Comparison of ENCODE assay signal across 18 cellular contexts in genomic region chr17:78607061-78607460, GRCh38. TPM values are rescaled to one million over a fixed set of nuclear protein-coding genes. Genes with fewer than 3 reads are reported as not detected.
DNase-seq lines count a peak whose midpoint lies in the region; ATAC-seq, FAIRE-seq and TF ChIP-seq lines count a peak whose summit lies in the region.
"Had no signal": no experiment of that assay in that cellular context is flagged by ENCODE, and none has a peak within 500 bp of the region (broad histone marks: within the 10 kb centered on the region; RNA-seq: fewer than 3 reads in every experiment).

No MANE protein-coding gene starts in this region.

- H2AK5ac ChIP-seq in neuronal stem cell (ENCODE audit: low read depth, low read length) = no peak overlapping the region

- no peaks in the 10 kb centered on the region for H3K79me1 ChIP-seq in neuronal stem cell (ENCODE audit: low read depth, low read length)

- no peaks in the 10 kb centered on the region for H3K9me2 ChIP-seq in PC-3 (replicated peaks; ENCODE audit: low read length)

- FAIRE-seq in astrocyte (lab: Jason Lieb, UNC) = no peak
- FAIRE-seq: GM19239, K562 had no signal

- H2AFZ ChIP-seq in astrocyte (ENCODE audit: low read depth, low read length) (peak overlapping the region; percentile 38), neuronal stem cell (ENCODE audit: low read length) (no peak overlapping the region), PC-3 (ENCODE audit: low read length) (no peak overlapping the region)

- POLR2A ChIA-PET in PC-3 (lab: Charles Lee; ENCODE audit: unreplicated experiment) = no interaction called here

- no peaks in the 10 kb centered on the region for H3K4me1 Mint-ChIP-seq in activated naive CD4-positive, alpha-beta T cell treated with anti-CD3 and anti-CD28 coated beads, Interleukin-2, amount 50 U/mL, for 24 hours
- peaks cover 5% of the 10 kb centered on the region for H3K4me1 Mint-ChIP-seq in astrocyte (ENCODE audit: low read depth, unreplicated experiment)
- H3K4me1 Mint-ChIP-seq: CD4-positive, alpha-beta memory T cell had no signal

- CTCF ChIA-PET in PC-3 (lab: Charles Lee) = no interaction called here

- TF ChIP-seq CTCF in astrocyte (IDR thresholded peaks at IDR 0.05; ENCODE audit: insufficient read depth, low read depth, low read length) (no peak), PC-3 (conservative IDR thresholded peaks at IDR 0.05; ENCODE audit: low read depth, low read length) (no peak)

- H3K27ac ChIP-seq in astrocyte (ENCODE audit: low read depth, low read length) = no peak overlapping the region
- H3K27ac ChIP-seq in neuronal stem cell (replicated peaks; ENCODE audit: low read length) = peak overlapping the region; percentile 8
- no peak overlapping the region for H3K27ac ChIP-seq in PC-3 (ENCODE audit: low read length)
- H3K27ac ChIP-seq: 22Rv1, HL-60 had no signal

- H3K79me2 ChIP-seq in astrocyte (ENCODE audit: insufficient read depth, low read length) (no peaks in the 10 kb centered on the region), PC-3 (ENCODE audit: low read length) (no peaks in the 10 kb centered on the region)

- no peak overlapping the region for H3K14ac ChIP-seq in neuronal stem cell (ENCODE audit: low read length)

- H3K36me3 ChIP-seq in astrocyte (ENCODE audit: insufficient read depth, low read length) (no peaks in the 10 kb centered on the region), neuronal stem cell (replicated peaks in 1 of 2; ENCODE audit: control insufficient read depth in 2 of 2, insufficient read depth in 2 of 2, low read length in 2 of 2) (no peaks in the 10 kb centered on the region), PC-3 (ENCODE audit: low read depth, low read length) (no peaks in the 10 kb centered on the region)
- H3K36me3 ChIP-seq: BLaER1 treated with 17β-estradiol and CSF1 and Interleukin-3, amounts not matched to agents 10 nM and 100 nM had no signal

- DNase-seq in activated naive CD4-positive, alpha-beta T cell treated with anti-CD3 and anti-CD28 coated beads, Interleukin-2, amount 50 U/mL, for 16 hours = no peak
- DNase-seq in astrocyte (ENCODE audit: low read depth) (no peak), neuronal stem cell (ENCODE audit: low spot score) (peak; percentile 8), PC-3 (no peak), GM03348 (ENCODE audit: low spot score) (no peak), pons (ENCODE audit: low spot score) (no peak)
- DNase-seq: ACHN; CD4-positive, alpha-beta memory T cell; DMS79; EL; GDM1 had no signal

- no peaks in the 10 kb centered on the region for H3K27me3 Mint-ChIP-seq in activated naive CD4-positive, alpha-beta T cell treated with anti-CD3 and anti-CD28 coated beads, Interleukin-2, amount 50 U/mL, for 24 hours
- peaks cover 13% of the 10 kb centered on the region for H3K27me3 Mint-ChIP-seq in astrocyte (ENCODE audit: low read depth, unreplicated experiment)

- no peak overlapping the region for H4K91ac ChIP-seq in neuronal stem cell (ENCODE audit: low read depth, low read length, poor library complexity)

- no peak overlapping the region for H3K4ac ChIP-seq in neuronal stem cell (ENCODE audit: low read length)

- BruUV-seq in PC-3 (replicated peaks; lab: Mats Ljungman, UMichigan) = no TSS peak

- H3K4me3 ChIP-seq in astrocyte (ENCODE audit: insufficient read depth, low read depth, low read length) = no peak overlapping the region
- no peak overlapping the region for H3K4me3 ChIP-seq in neuronal stem cell (ENCODE audit: low read length in 2 of 2)
- H3K4me3 ChIP-seq in PC-3 (ENCODE audit: low read length) = no peak overlapping the region
- H3K4me3 ChIP-seq: BLaER1 treated with 17β-estradiol and CSF1 and Interleukin-3, amounts not matched to agents 10 nM and 100 nM; K562 had no signal

- H3K4me1 ChIP-seq in astrocyte (ENCODE audit: insufficient read depth, low read length) (no peaks in the 10 kb centered on the region), neuronal stem cell (ENCODE audit: control insufficient read depth in 2 of 2, insufficient read depth in 1 of 2, low read depth in 1 of 2, low read length in 2 of 2) (peaks cover 0 to 4% of the 10 kb centered on the region in 2 donors), PC-3 (ENCODE audit: insufficient read depth, low read length) (no peaks in the 10 kb centered on the region)

- H3K36me3 Mint-ChIP-seq in activated naive CD4-positive, alpha-beta T cell treated with anti-CD3 and anti-CD28 coated beads, Interleukin-2, amount 50 U/mL, for 24 hours = no peaks in the 10 kb centered on the region
- H3K36me3 Mint-ChIP-seq in astrocyte (ENCODE audit: low read depth, unreplicated experiment) = no peaks in the 10 kb centered on the region
- H3K36me3 Mint-ChIP-seq: CD4-positive, alpha-beta memory T cell had no signal

- no peaks in the 10 kb centered on the region for H3K9me3 Mint-ChIP-seq in activated naive CD4-positive, alpha-beta T cell treated with anti-CD3 and anti-CD28 coated beads, Interleukin-2, amount 50 U/mL, for 24 hours
- no peaks in the 10 kb centered on the region for H3K9me3 Mint-ChIP-seq in astrocyte (ENCODE audit: unreplicated experiment)

- H4K20me1 ChIP-seq in astrocyte (ENCODE audit: insufficient read depth, low read length) (no peaks in the 10 kb centered on the region), PC-3 (ENCODE audit: low read length) (no peaks in the 10 kb centered on the region)
- H4K20me1 ChIP-seq: BLaER1 treated with 17β-estradiol and CSF1 and Interleukin-3, amounts not matched to agents 10 nM and 100 nM had no signal

- H2BK12ac ChIP-seq in neuronal stem cell (ENCODE audit: low read length) = no peak overlapping the region

- no peaks in the 10 kb centered on the region for H3K9me3 ChIP-seq in astrocyte (ENCODE audit: insufficient read depth, low read depth, low read length)
- H3K9me3 ChIP-seq in neuronal stem cell (replicated peaks in 1 of 2; ENCODE audit: control insufficient read depth in 2 of 2, insufficient read depth in 1 of 2, low read depth in 1 of 2, low read length in 2 of 2) = peaks cover 0 to 2% of the 10 kb centered on the region in 2 donors
- H3K9me3 ChIP-seq in PC-3 (ENCODE audit: low read length) = no peaks in the 10 kb centered on the region

- H3K4me3 Mint-ChIP-seq in activated naive CD4-positive, alpha-beta T cell treated with anti-CD3 and anti-CD28 coated beads, Interleukin-2, amount 50 U/mL, for 24 hours = no peak overlapping the region
- H3K4me3 Mint-ChIP-seq in astrocyte (ENCODE audit: unreplicated experiment) = no peak overlapping the region
- H3K4me3 Mint-ChIP-seq: CD4-positive, alpha-beta memory T cell had no signal

- no peak for ATAC-seq in PC-3
- ATAC-seq: HCT116, K562 had no signal

- H3K18ac ChIP-seq in neuronal stem cell (ENCODE audit: low read length) = no peak overlapping the region

- no peak overlapping the region for H3K4me2 ChIP-seq in astrocyte (ENCODE audit: low read length)
- H3K4me2 ChIP-seq in neuronal stem cell (ENCODE audit: insufficient read depth, low read length, poor library complexity, severe bottlenecking) = no peak overlapping the region
- H3K4me2 ChIP-seq in PC-3 (ENCODE audit: low read length) = no peak overlapping the region
- H3K4me2 ChIP-seq: BLaER1 treated with 17β-estradiol and CSF1 and Interleukin-3, amounts not matched to agents 10 nM and 100 nM had no signal

- H3K27me3 ChIP-seq in astrocyte (ENCODE audit: insufficient read depth, low read length) (peaks cover 7% of the 10 kb centered on the region), neuronal stem cell (ENCODE audit: control insufficient read depth in 3 of 3, insufficient read depth in 3 of 3, low read depth in 1 of 3, low read length in 3 of 3) (peaks cover 0 to 13% (median 0%) of the 10 kb centered on the region in 3 experiments), PC-3 (ENCODE audit: low read length) (peaks cover 26% of the 10 kb centered on the region)
- H3K27me3 ChIP-seq: BLaER1 treated with 17β-estradiol and CSF1 and Interleukin-3, amounts not matched to agents 10 nM and 100 nM had no signal

- intact Hi-C loops in PC-3 (cut with micrococcal nuclease) = no loop called here

- no peak overlapping the region for H2BK5ac ChIP-seq in neuronal stem cell (ENCODE audit: low read length)

- no peak overlapping the region for H2BK15ac ChIP-seq in neuronal stem cell (ENCODE audit: low read length)

- no peak overlapping the region for H3K9ac ChIP-seq in astrocyte (ENCODE audit: low read length)
- H3K9ac ChIP-seq in neuronal stem cell (ENCODE audit: low read depth, low read length, poor library complexity) = no peak overlapping the region
- H3K9ac ChIP-seq in PC-3 (ENCODE audit: low read length) = no peak overlapping the region
- H3K9ac ChIP-seq: BLaER1 treated with 17β-estradiol and CSF1 and Interleukin-3, amounts not matched to agents 10 nM and 100 nM had no signal

- no peak overlapping the region for H2BK120ac ChIP-seq in neuronal stem cell (ENCODE audit: low read depth, low read length)

- H3F3A ChIP-seq in PC-3 (ENCODE audit: low read length, unreplicated experiment) = no peaks in the 10 kb centered on the region

- H3K23ac ChIP-seq in neuronal stem cell (ENCODE audit: low read depth, low read length, poor library complexity) = no peak overlapping the region

- no peak overlapping the region for H4K8ac ChIP-seq in neuronal stem cell (ENCODE audit: low read depth, low read length)

- H3K27ac Mint-ChIP-seq in activated naive CD4-positive, alpha-beta T cell treated with anti-CD3 and anti-CD28 coated beads, Interleukin-2, amount 50 U/mL, for 24 hours = peak overlapping the region; percentile 66
- no peak overlapping the region for H3K27ac Mint-ChIP-seq in astrocyte (ENCODE audit: unreplicated experiment)
- H3K27ac Mint-ChIP-seq: CD4-positive, alpha-beta memory T cell had no signal

- no CpG with 5 or more reads among the region's 6 CpGs for WGBS in neuronal stem cell (ENCODE audit: extremely low coverage in 2 of 2, insufficient read length in 2 of 2, insufficient replicate concordance in 1 of 2), 2 donors

RNA-seq across cellular contexts. Expression of gene DNAH17, which starts 29.9 kb away (rescaled TPM):
- total RNA-seq in astrocyte (0.12 and 0.14 TPM in 2 replicates), PC-3 (2014; rRNA removed) (0.04 and 0.23 TPM in 2 replicates)
- 0.03 TPM for polyA plus RNA-seq in neuronal stem cell (2013, experiment 1 of 2)
- 0.04 TPM for polyA plus RNA-seq in neuronal stem cell (2013, experiment 2 of 2)
